Comparison of ENCODE assay signal across 11 cellular contexts in genomic region chr4:72846280-72847111, GRCh38.
DNase-seq lines count a peak whose midpoint lies in the region; ATAC-seq and TF ChIP-seq lines count a peak whose summit lies in the region.
"Had no signal": no experiment of that assay in that cellular context is flagged by ENCODE, and none has a peak within 500 bp of the region (broad histone marks: within the 10 kb centered on the region; RNA-seq: fewer than 3 reads in every experiment).

No MANE protein-coding gene starts in this region.

- H3K56ac ChIP-seq in IMR-90 (ENCODE audit: extremely low read depth, insufficient read depth, low read length), result no peak overlapping the region

- H3K4me2 ChIP-seq in IMR-90 (ENCODE audit: low read depth, low read length), result no peak overlapping the region
- H3K4me2 ChIP-seq in osteoblast (ENCODE audit: insufficient read depth, low read length), result no peak overlapping the region

- no peak overlapping the region for H3K4ac ChIP-seq in IMR-90 (ENCODE audit: low read depth, low read length)

- no peaks in the 10 kb centered on the region for H3K79me1 ChIP-seq in IMR-90 (ENCODE audit: low read depth in 1 of 2, low read length in 2 of 2)

- H3K9me3 ChIP-seq in IMR-90 (ENCODE audit: control insufficient read depth, insufficient read depth, low read length), result no peaks in the 10 kb centered on the region
- H3K9me3 ChIP-seq in SJCRH30 (replicated peaks), result no peaks in the 10 kb centered on the region
- no peaks in the 10 kb centered on the region for H3K9me3 ChIP-seq in iPS DF 6.9 (ENCODE audit: control insufficient read depth, insufficient read depth, low read length)
- H3K9me3 ChIP-seq in osteoblast (ENCODE audit: low read depth, low read length), result no peaks in the 10 kb centered on the region

- no peak overlapping the region for H4K8ac ChIP-seq in IMR-90 (ENCODE audit: low read depth in 2 of 2, low read length in 2 of 2)

- TF ChIP-seq POLR2A in IMR-90 (IDR thresholded peaks at IDR 0.05; ENCODE audit: low read depth, low read length), result no peak

- H2BK15ac ChIP-seq in IMR-90 (ENCODE audit: low read depth, low read length), result no peak overlapping the region

- no TSS peak for BruUV-seq in IMR-90 (replicated peaks; lab: Mats Ljungman, UMichigan)

- H3K4me1 ChIP-seq in IMR-90 (ENCODE audit: control insufficient read depth, insufficient read depth, low read length) (no peaks in the 10 kb centered on the region), SJCRH30 (peaks cover 6% of the 10 kb centered on the region; the same call in 1 of the 2 replicates), iPS DF 6.9 (ENCODE audit: control insufficient read depth, insufficient read depth, low read length) (peaks cover 3% of the 10 kb centered on the region; the same call in 1 of the 2 replicates), osteoblast (ENCODE audit: insufficient read depth, low read length) (no peaks in the 10 kb centered on the region)
- H3K4me1 ChIP-seq: transverse colon had no signal

- POLR2A ChIA-PET in IMR-90 (lab: Charles Lee; ENCODE audit: unreplicated experiment), result no interaction called here

- H2AK5ac ChIP-seq in IMR-90 (ENCODE audit: low read depth, low read length), result no peak overlapping the region

- H3K27ac ChIP-seq in IMR-90 (ENCODE audit: insufficient read depth, low read length) (no peak overlapping the region), SJCRH30 (no peak overlapping the region), iPS DF 6.9 (ENCODE audit: low read length) (no peak overlapping the region), osteoblast (ENCODE audit: low read depth, low read length) (no peak overlapping the region)
- H3K27ac ChIP-seq: transverse colon had no signal

- in situ Hi-C loops in IMR-90 (cut with MboI; ENCODE audit: low sequenced_read_pairs), result no loop called here

- dilution Hi-C loops in IMR-90 (cut with HindIII; ENCODE audit: low sequenced_read_pairs, unreplicated experiment), result no loop called here

- H2BK120ac ChIP-seq in IMR-90 (ENCODE audit: low read depth, low read length), result no peak overlapping the region

- H3K36me3 ChIP-seq in IMR-90 (ENCODE audit: control insufficient read depth, insufficient read depth, low read length) (no peaks in the 10 kb centered on the region), SJCRH30 (no peaks in the 10 kb centered on the region), iPS DF 6.9 (ENCODE audit: control insufficient read depth, insufficient read depth, low read length) (no peaks in the 10 kb centered on the region), osteoblast (ENCODE audit: insufficient read depth, low read length) (no peaks in the 10 kb centered on the region)
- H3K36me3 ChIP-seq: transverse colon had no signal

- no peak overlapping the region for H3K14ac ChIP-seq in IMR-90 (replicated peaks; ENCODE audit: low read depth, low read length)

- no peak overlapping the region for H2BK20ac ChIP-seq in IMR-90 (ENCODE audit: low read depth, low read length)

- no peak overlapping the region for H4K91ac ChIP-seq in IMR-90 (ENCODE audit: insufficient read depth, low read depth, low read length)

- DNase-seq in EL, result peak; percentile 60
- DNase-seq in IMR-90, result no peak
- DNase-seq in SJCRH30, result peak; percentile 30 to 34
- DNase-seq in iPS DF 6.9 (ENCODE audit: low read depth, low spot score), result peak; percentile 29
- no peak for DNase-seq in osteoblast (ENCODE audit: insufficient read length, low spot score, missing footprints)
- DNase-seq in DMS79 treated with DMSO at 0.1 percent for 48 hours (lab: John Stamatoyannopoulos, UW), result no peak
- DNase-seq in HCEC 1CT, result no peak
- DNase-seq: NCI-H345; stimulated activated CD4-positive, alpha-beta T cell treated with anti-CD3 and anti-CD28 coated beads, Interleukin-2, amount 100 ng/mL, for 48 hours; transverse colon had no signal

- H3K27me3 ChIP-seq in IMR-90 (ENCODE audit: control insufficient read depth, insufficient read depth, low read length) (no peaks in the 10 kb centered on the region), SJCRH30 (no peaks in the 10 kb centered on the region; the same call in 1 of the 2 replicates), iPS DF 6.9 (ENCODE audit: control insufficient read depth, insufficient read depth, low read length) (no peaks in the 10 kb centered on the region), osteoblast (ENCODE audit: insufficient read depth, low read length) (no peaks in the 10 kb centered on the region)
- H3K27me3 ChIP-seq: transverse colon had no signal

- H4K5ac ChIP-seq in IMR-90 (ENCODE audit: low read depth, low read length), result no peak overlapping the region

- CTCF ChIA-PET in IMR-90 (lab: Yijun Ruan, JAX), result no interaction called here

- no peak for TF ChIP-seq CTCF in IMR-90 (conservative IDR thresholded peaks at IDR 0.05; ENCODE audit: low read depth, low read length)
- TF ChIP-seq CTCF in osteoblast (IDR thresholded peaks at IDR 0.05; ENCODE audit: extremely low read depth, low read depth, low read length), result no peak

- WGBS in IMR-90 (ENCODE audit: extremely low coverage in 2 of 2, insufficient read length in 1 of 2), 2 experiments, result 55% methylated on average over 6 of the region's 12 CpGs; no CpG with 5 or more reads in 1 of the 2 experiments
- no CpG with 5 or more reads among the region's 12 CpGs for WGBS in iPS DF 6.9 (ENCODE audit: insufficient coverage, insufficient read length)

- no peaks in the 10 kb centered on the region for H3K79me2 ChIP-seq in osteoblast (ENCODE audit: insufficient read depth, low read length)

- intact Hi-C loops in IMR-90 (cut with micrococcal nuclease), result no loop called here

- H3K9ac ChIP-seq in IMR-90 (ENCODE audit: low read depth, low read length), result no peak overlapping the region

- peak; percentile 40; the same call in 1 of the 2 replicates for ATAC-seq in IMR-90 (ENCODE audit: low read depth)
- no peak for ATAC-seq in GM21737 (IDR thresholded peaks at IDR 0.05; ENCODE audit: unreplicated experiment)

- H3K18ac ChIP-seq in IMR-90 (ENCODE audit: low read depth, low read length), result no peak overlapping the region

- no peak overlapping the region for H3K4me3 ChIP-seq in IMR-90 (ENCODE audit: insufficient read depth, low read depth, low read length)
- H3K4me3 ChIP-seq in SJCRH30, result peak overlapping the region; percentile 26; the same call in 1 of the 2 replicates
- no peak overlapping the region for H3K4me3 ChIP-seq in iPS DF 6.9 (ENCODE audit: low read length)
- no peak overlapping the region for H3K4me3 ChIP-seq in osteoblast (ENCODE audit: insufficient read depth, low read length)
- H3K4me3 ChIP-seq: transverse colon had no signal

- no peak for TF ChIP-seq RAD21 in IMR-90 (IDR thresholded peaks at IDR 0.05; ENCODE audit: low read length)

- H2AFZ ChIP-seq in IMR-90 (replicated peaks; ENCODE audit: low read length, poor library complexity) (no peak overlapping the region), osteoblast (ENCODE audit: low read length) (no peak overlapping the region)

- H4K20me1 ChIP-seq in IMR-90 (ENCODE audit: insufficient read depth, low read length) (no peaks in the 10 kb centered on the region), osteoblast (ENCODE audit: insufficient read depth, low read length) (no peaks in the 10 kb centered on the region)

- no peak overlapping the region for H2AK9ac ChIP-seq in IMR-90 (replicated peaks; ENCODE audit: low read depth, low read length, poor library complexity)

- no peaks in the 10 kb centered on the region for H3K9me1 ChIP-seq in IMR-90 (ENCODE audit: insufficient read depth, low read length)

- H2BK5ac ChIP-seq in IMR-90 (ENCODE audit: low read depth, low read length, poor library complexity, severe bottlenecking), result no peak overlapping the region

- H3K23ac ChIP-seq in IMR-90 (ENCODE audit: low read depth, low read length), result no peak overlapping the region

TF ChIP-seq in IMR-90, 13 proteins besides CTCF, POLR2A, EP300 and RAD21:
- TF ChIP-seq MAZ (IDR thresholded peaks at IDR 0.05; ENCODE audit: borderline replicate concordance, low read depth, low read length) (no peak), RFX5 (IDR thresholded peaks at IDR 0.05; ENCODE audit: low read depth, low read length) (no peak), BHLHE40 (IDR thresholded peaks at IDR 0.05; ENCODE audit: low read depth, low read length) (no peak), MXI1 (IDR thresholded peaks at IDR 0.05; ENCODE audit: borderline replicate concordance, low read depth, low read length) (no peak), SMC3 (IDR thresholded peaks at IDR 0.05; ENCODE audit: low read depth, low read length) (no peak)
TF ChIP-seq in IMR-90: peak in this region for 0.

Comparison
In these comparisons a context has a peak if more than half of its experiments do, and no peak if none do; other contexts are left out.
1. DNase-seq: peak in EL (single experiment), SJCRH30 (2 of 2) and iPS DF 6.9 (single experiment); none in IMR-90 (single experiment), osteoblast (single experiment), DMS79 treated with DMSO at 0.1 percent for 48 hours (single experiment) and HCEC 1CT (single experiment).